Comparison of ENCODE assay signal across 9 cellular contexts in genomic region chr16:87457724-87458423, GRCh38. TPM values are rescaled to one million over a fixed set of nuclear protein-coding genes. Genes with fewer than 3 reads are reported as not detected.
DNase-seq lines count a peak whose midpoint lies in the region; ATAC-seq and TF ChIP-seq lines count a peak whose summit lies in the region.
"Had no signal": no experiment of that assay in that cellular context is flagged by ENCODE, and none has a peak within 500 bp of the region (broad histone marks: within the 10 kb centered on the region; RNA-seq: fewer than 3 reads in every experiment).

No MANE protein-coding gene starts in this region.

- intact Hi-C loops in CD14-positive monocyte (cut with micrococcal nuclease): no loop called here

- peak overlapping the region; percentile 74 for H3K27ac ChIP-seq in RWPE2 (ENCODE audit: poor library complexity, severe bottlenecking)

- no peak for TF ChIP-seq CTCF in GM12865 (IDR thresholded peaks at IDR 0.05; ENCODE audit: insufficient read depth, low read depth, low read length, missing control alignments)
- no peak for TF ChIP-seq CTCF in RWPE2 (IDR thresholded peaks at IDR 0.05; ENCODE audit: poor library complexity, severe bottlenecking)
- TF ChIP-seq CTCF in CD14-positive monocyte (IDR thresholded peaks at IDR 0.05): no peak

- H3K4me3 ChIP-seq in GM12865 (ENCODE audit: low read depth, low read length) (no peak overlapping the region), RWPE2 (ENCODE audit: severe bottlenecking) (no peak overlapping the region)

- peak; percentile 79 for ATAC-seq in RWPE2 (ENCODE audit: low read depth)
- no peak for ATAC-seq in HG03342 (IDR thresholded peaks at IDR 0.05; ENCODE audit: unreplicated experiment)
- no peak for ATAC-seq in HG03565 (IDR thresholded peaks at IDR 0.05; ENCODE audit: unreplicated experiment)

- H3K4me1 ChIP-seq in RWPE2 (ENCODE audit: insufficient read depth, poor library complexity, severe bottlenecking): peaks cover 21% of the 10 kb centered on the region

- H3K4me1 Mint-ChIP-seq in CD14-positive monocyte: peaks cover 5% of the 10 kb centered on the region

- H3K36me3 Mint-ChIP-seq in CD14-positive monocyte: peaks cover 32 to 49% of the 10 kb centered on the region in 2 donors
- H3K36me3 Mint-ChIP-seq: memory B cell had no signal

- no peaks in the 10 kb centered on the region for H3K27me3 ChIP-seq in RWPE2 (ENCODE audit: insufficient read depth, poor library complexity, severe bottlenecking)

- peak overlapping the region in 1 of 7 donors; percentile 73 for H3K27ac Mint-ChIP-seq in CD14-positive monocyte
- H3K27ac Mint-ChIP-seq: memory B cell had no signal

- no peak overlapping the region for H3K4me3 Mint-ChIP-seq in CD14-positive monocyte
- H3K4me3 Mint-ChIP-seq: memory B cell had no signal

- H3K36me3 ChIP-seq in RWPE2 (ENCODE audit: low read depth): peaks cover 34% of the 10 kb centered on the region

- H3K9me3 ChIP-seq in RWPE2 (ENCODE audit: severe bottlenecking): no peaks in the 10 kb centered on the region

- H3K9me3 Mint-ChIP-seq in CD14-positive monocyte: no peaks in the 10 kb centered on the region
- H3K9me3 Mint-ChIP-seq: memory B cell had no signal

- H3K27me3 Mint-ChIP-seq in CD14-positive monocyte (ENCODE audit: low read depth in 3 of 3): peaks cover 0 to 4% (median 0%) of the 10 kb centered on the region in 3 donors
- H3K27me3 Mint-ChIP-seq: memory B cell had no signal

- DNase-seq in GM12865 (ENCODE audit: low read depth): peak; percentile 10
- DNase-seq in RWPE2 (ENCODE audit: low spot score): peak; percentile 80
- peak; percentile 51 for DNase-seq in epidermal melanocyte (ENCODE audit: insufficient read length, low spot score)
- DNase-seq in stimulated activated CD4-positive, alpha-beta T cell treated with anti-CD3 and anti-CD28 coated beads, Interleukin-2, amount 100 ng/mL, for 24 hours: peak; percentile 49 to 53
- DNase-seq in globus pallidus (ENCODE audit: low spot score): no peak
- no peak for DNase-seq in CD14-positive monocyte (ENCODE audit: low spot score)

RNA-seq across cellular contexts. Expression of gene ZCCHC14, which starts 35.0 kb away (rescaled TPM):
- polyA plus RNA-seq in CD14-positive monocyte: under 1 TPM; 0.11 to 0.22 TPM

Comparison
In these comparisons a context has a peak if more than half of its experiments do, and no peak if none do; other contexts are left out.
1. DNase-seq: peak in GM12865 (single experiment), RWPE2 (single experiment), epidermal melanocyte (single experiment) and stimulated activated CD4-positive, alpha-beta T cell treated with anti-CD3 and anti-CD28 coated beads, Interleukin-2, amount 100 ng/mL, for 24 hours (2 of 2); none in globus pallidus (single experiment) and CD14-positive monocyte (single experiment).